Comparison of ENCODE assay signal across 1 cellular context in the genomic region with DNA sequence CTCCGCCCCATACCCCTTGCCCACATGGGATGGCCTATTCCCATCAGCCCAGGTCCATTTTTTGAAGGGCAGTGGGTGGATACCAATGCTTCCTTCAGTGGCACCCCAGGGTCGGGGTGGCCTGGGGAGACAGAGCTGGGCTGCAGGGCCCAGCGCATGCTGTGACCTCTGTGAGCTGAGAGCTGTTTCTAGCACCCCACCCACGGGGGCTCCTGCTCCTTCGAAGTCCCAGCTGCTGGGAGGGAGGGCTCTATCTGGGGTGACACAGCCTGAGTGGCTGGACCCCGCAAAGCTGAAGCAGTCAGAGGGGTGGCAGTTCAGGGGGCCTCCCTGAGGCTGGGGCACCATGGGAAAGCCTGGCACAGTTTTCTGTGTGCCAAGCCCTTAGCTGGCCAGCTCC.
TF ChIP-seq lines count a peak whose summit lies in the region.

No MANE protein-coding gene starts in this region.

TF ChIP-seq in HepG2, 621 proteins besides CTCF, POLR2A, EP300 and RAD21:
- TF ChIP-seq ZFP90 (CRISPR knock-in tag; IDR thresholded peaks at IDR 0.05; ENCODE audit: borderline replicate concordance) (no peak), JUN (CRISPR knock-in tag; IDR thresholded peaks at IDR 0.05) (no peak), ARHGAP35 (CRISPR knock-in tag; IDR thresholded peaks at IDR 0.05; ENCODE audit: borderline replicate concordance) (no peak), KDM6A (CRISPR knock-in tag; IDR thresholded peaks at IDR 0.05; ENCODE audit: low read depth) (no peak), AGO2 (optimal IDR thresholded peaks at IDR 0.05; ENCODE audit: low read depth, low read length) (peak; percentile 15), GZF1 (CRISPR knock-in tag; IDR thresholded peaks at IDR 0.05) (no peak)
- TF ChIP-seq, protein P1, sequence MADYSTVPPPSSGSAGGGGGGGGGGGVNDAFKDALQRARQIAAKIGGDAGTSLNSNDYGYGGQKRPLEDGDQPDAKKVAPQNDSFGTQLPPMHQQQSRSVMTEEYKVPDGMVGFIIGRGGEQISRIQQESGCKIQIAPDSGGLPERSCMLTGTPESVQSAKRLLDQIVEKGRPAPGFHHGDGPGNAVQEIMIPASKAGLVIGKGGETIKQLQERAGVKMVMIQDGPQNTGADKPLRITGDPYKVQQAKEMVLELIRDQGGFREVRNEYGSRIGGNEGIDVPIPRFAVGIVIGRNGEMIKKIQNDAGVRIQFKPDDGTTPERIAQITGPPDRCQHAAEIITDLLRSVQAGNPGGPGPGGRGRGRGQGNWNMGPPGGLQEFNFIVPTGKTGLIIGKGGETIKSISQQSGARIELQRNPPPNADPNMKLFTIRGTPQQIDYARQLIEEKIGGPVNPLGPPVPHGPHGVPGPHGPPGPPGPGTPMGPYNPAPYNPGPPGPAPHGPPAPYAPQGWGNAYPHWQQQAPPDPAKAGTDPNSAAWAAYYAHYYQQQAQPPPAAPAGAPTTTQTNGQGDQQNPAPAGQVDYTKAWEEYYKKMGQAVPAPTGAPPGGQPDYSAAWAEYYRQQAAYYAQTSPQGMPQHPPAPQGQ (CRISPR knock-in tag; IDR thresholded peaks at IDR 0.05; ENCODE audit: borderline replicate concordance): no peak
